Comparison of ENCODE assay signal across 8 cellular contexts in genomic region chr22:28798810-28799124, GRCh38. TPM values are rescaled to one million over a fixed set of nuclear protein-coding genes. Genes with fewer than 3 reads are reported as not detected.
DNase-seq lines count a peak whose midpoint lies in the region; TF ChIP-seq lines count a peak whose summit lies in the region.

No MANE protein-coding gene starts in this region.

- no peaks in the 10 kb centered on the region for H4K20me1 ChIP-seq in neural cell (ENCODE audit: insufficient read depth)

- no peak overlapping the region for H2AFZ ChIP-seq in neural cell (ENCODE audit: low read depth, low read length)

- peaks cover 50% of the 10 kb centered on the region for H3K4me1 Mint-ChIP-seq in dendritic cell treated with granulocyte-macrophage colony-stimulating factor and Interleukin-4, amounts not matched to agents 40 ng/mL and 50 ng/mL, for 4 days (ENCODE audit: low read depth)

- H3K4me3 Mint-ChIP-seq in dendritic cell treated with granulocyte-macrophage colony-stimulating factor and Interleukin-4, amounts not matched to agents 40 ng/mL and 50 ng/mL, for 4 days: peak overlapping the region; percentile 89

- TF ChIP-seq EP300 in neural cell (conservative IDR thresholded peaks at IDR 0.05; ENCODE audit: poor library complexity, severe bottlenecking): no peak

- no peaks in the 10 kb centered on the region for H3F3A ChIP-seq in neural cell (ENCODE audit: insufficient read depth, low read length, poor library complexity, severe bottlenecking)

- H3K9me2 ChIP-seq in neural cell (ENCODE audit: insufficient read depth, low read length): no peaks in the 10 kb centered on the region

- H3K27ac ChIP-seq in C4-2B (peak overlapping the region; percentile 49), neural cell (ENCODE audit: low read length) (no peak overlapping the region)

- peak overlapping the region; percentile 100 for H3K4me3 ChIP-seq in NB4 (ENCODE audit: low read depth, low read length)
- peak overlapping the region; percentile 96 for H3K4me3 ChIP-seq in neural cell (ENCODE audit: low read length)

- peaks cover 73% of the 10 kb centered on the region for H3K36me3 Mint-ChIP-seq in dendritic cell treated with granulocyte-macrophage colony-stimulating factor and Interleukin-4, amounts not matched to agents 40 ng/mL and 50 ng/mL, for 4 days (ENCODE audit: low read depth)

- DNase-seq in NB4 (ENCODE audit: low read depth) (no peak), NCI-H524 treated with DMSO at 0.1 percent for 48 hours (lab: John Stamatoyannopoulos, UW) (no peak), MV-4-11 (lab: John Stamatoyannopoulos, UW) (no peak), amniotic stem cell (lab: John Stamatoyannopoulos, UW) (no peak), cerebellar nuclear complex (lab: John Stamatoyannopoulos, UW) (no peak)

- peak overlapping the region; percentile 70 for H3K4me2 ChIP-seq in neural cell (ENCODE audit: low read length)

- H3K79me2 ChIP-seq in neural cell (replicated peaks; ENCODE audit: insufficient read depth, low read length): peaks cover 9% of the 10 kb centered on the region

- TF ChIP-seq CTCF in C4-2B (conservative IDR thresholded peaks at IDR 0.05) (no peak), NB4 (IDR thresholded peaks at IDR 0.05; ENCODE audit: low read depth, low read length) (no peak), neural cell (IDR thresholded peaks at IDR 0.05; ENCODE audit: poor library complexity, severe bottlenecking) (no peak)

- H3K9me3 ChIP-seq in neural cell (ENCODE audit: low read length): no peaks in the 10 kb centered on the region

- no peaks in the 10 kb centered on the region for H3K9me3 Mint-ChIP-seq in dendritic cell treated with granulocyte-macrophage colony-stimulating factor and Interleukin-4, amounts not matched to agents 40 ng/mL and 50 ng/mL, for 4 days

- H3K9ac ChIP-seq in neural cell (ENCODE audit: low read length): peak overlapping the region; percentile 74

- H3K27ac Mint-ChIP-seq in dendritic cell treated with granulocyte-macrophage colony-stimulating factor and Interleukin-4, amounts not matched to agents 40 ng/mL and 50 ng/mL, for 4 days: peak overlapping the region; percentile 100

- intact Hi-C loops in dendritic cell treated with granulocyte-macrophage colony-stimulating factor and Interleukin-4, amounts not matched to agents 40 ng/mL and 50 ng/mL, for 4 days (cut with micrococcal nuclease): no loop called here

- no peak for TF ChIP-seq POLR2A in NB4 (IDR thresholded peaks at IDR 0.05; ENCODE audit: extremely low read depth, insufficient read length)

- no peaks in the 10 kb centered on the region for H3K27me3 Mint-ChIP-seq in dendritic cell treated with granulocyte-macrophage colony-stimulating factor and Interleukin-4, amounts not matched to agents 40 ng/mL and 50 ng/mL, for 4 days

- H3K27me3 ChIP-seq in neural cell (ENCODE audit: insufficient read depth, low read depth, low read length): no peaks in the 10 kb centered on the region

- TF ChIP-seq RAD21 in neural cell (conservative IDR thresholded peaks at IDR 0.05): no peak

- H3K36me3 ChIP-seq in neural cell (ENCODE audit: insufficient read depth, low read length): no peaks in the 10 kb centered on the region

TF ChIP-seq in neural cell, 6 proteins besides CTCF, POLR2A, EP300 and RAD21:
- TF ChIP-seq EZH2 (IDR thresholded peaks at IDR 0.05; ENCODE audit: borderline replicate concordance, insufficient read depth, low read length, poor library complexity, severe bottlenecking) (no peak), POLR2AphosphoS5 (IDR thresholded peaks at IDR 0.05) (no peak), SMC3 (conservative IDR thresholded peaks at IDR 0.05; ENCODE audit: poor library complexity) (no peak), MXI1 (conservative IDR thresholded peaks at IDR 0.05; ENCODE audit: poor library complexity, severe bottlenecking) (no peak), REST (IDR thresholded peaks at IDR 0.05; ENCODE audit: borderline replicate concordance) (no peak), TAF1 (IDR thresholded peaks at IDR 0.05; ENCODE audit: low read depth) (no peak)

RNA-seq across cellular contexts. Expression of gene XBP1, which starts 1.6 kb away (rescaled TPM):
- 14.7 and 19.0 TPM in 2 replicates for polyA plus RNA-seq in neural cell
- polyA minus RNA-seq in neural cell: 28.8 and 29.5 TPM in 2 replicates

RNA-seq across cellular contexts. Expression of gene CCDC117, which starts 26.3 kb away (rescaled TPM):
- polyA plus RNA-seq in neural cell: 23.1 and 24.8 TPM in 2 replicates
- 32.6 and 34.2 TPM in 2 replicates for polyA minus RNA-seq in neural cell

RNA-seq across cellular contexts. Expression of gene HSCB, which starts 56.9 kb away (rescaled TPM):
- 22.4 and 26.7 TPM in 2 replicates for polyA plus RNA-seq in neural cell
- polyA minus RNA-seq in neural cell: 3.2 and 4.2 TPM in 2 replicates

RNA-seq across cellular contexts. Expression of gene CHEK2, which starts 57.1 kb away (rescaled TPM):
- 3.1 and 3.4 TPM in 2 replicates for polyA plus RNA-seq in neural cell
- 1.9 and 5.2 TPM in 2 replicates for polyA minus RNA-seq in neural cell
